1 cellular context compared by ENCODE assay signal in genomic region chr1:44949286-44949685, GRCh38.
TF ChIP-seq lines count a peak whose summit lies in the region.

No MANE protein-coding gene starts in this region.

TF ChIP-seq in HepG2, 621 proteins besides CTCF, POLR2A, EP300 and RAD21 (continued from another document):
- TF ChIP-seq BCL6 (CRISPR knock-in tag; IDR thresholded peaks at IDR 0.05) = peak; percentile 75
- TF ChIP-seq, protein P1, sequence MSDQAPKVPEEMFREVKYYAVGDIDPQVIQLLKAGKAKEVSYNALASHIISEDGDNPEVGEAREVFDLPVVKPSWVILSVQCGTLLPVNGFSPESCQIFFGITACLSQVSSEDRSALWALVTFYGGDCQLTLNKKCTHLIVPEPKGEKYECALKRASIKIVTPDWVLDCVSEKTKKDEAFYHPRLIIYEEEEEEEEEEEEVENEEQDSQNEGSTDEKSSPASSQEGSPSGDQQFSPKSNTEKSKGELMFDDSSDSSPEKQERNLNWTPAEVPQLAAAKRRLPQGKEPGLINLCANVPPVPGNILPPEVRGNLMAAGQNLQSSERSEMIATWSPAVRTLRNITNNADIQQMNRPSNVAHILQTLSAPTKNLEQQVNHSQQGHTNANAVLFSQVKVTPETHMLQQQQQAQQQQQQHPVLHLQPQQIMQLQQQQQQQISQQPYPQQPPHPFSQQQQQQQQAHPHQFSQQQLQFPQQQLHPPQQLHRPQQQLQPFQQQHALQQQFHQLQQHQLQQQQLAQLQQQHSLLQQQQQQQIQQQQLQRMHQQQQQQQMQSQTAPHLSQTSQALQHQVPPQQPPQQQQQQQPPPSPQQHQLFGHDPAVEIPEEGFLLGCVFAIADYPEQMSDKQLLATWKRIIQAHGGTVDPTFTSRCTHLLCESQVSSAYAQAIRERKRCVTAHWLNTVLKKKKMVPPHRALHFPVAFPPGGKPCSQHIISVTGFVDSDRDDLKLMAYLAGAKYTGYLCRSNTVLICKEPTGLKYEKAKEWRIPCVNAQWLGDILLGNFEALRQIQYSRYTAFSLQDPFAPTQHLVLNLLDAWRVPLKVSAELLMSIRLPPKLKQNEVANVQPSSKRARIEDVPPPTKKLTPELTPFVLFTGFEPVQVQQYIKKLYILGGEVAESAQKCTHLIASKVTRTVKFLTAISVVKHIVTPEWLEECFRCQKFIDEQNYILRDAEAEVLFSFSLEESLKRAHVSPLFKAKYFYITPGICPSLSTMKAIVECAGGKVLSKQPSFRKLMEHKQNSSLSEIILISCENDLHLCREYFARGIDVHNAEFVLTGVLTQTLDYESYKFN (CRISPR knock-in tag; conservative IDR thresholded peaks at IDR 0.05) = peak; percentile 80
- TF ChIP-seq ZNF7 (CRISPR knock-in tag; IDR thresholded peaks at IDR 0.05) = no peak
- peak; percentile 45; the same call in 1 of the 2 replicates for TF ChIP-seq TCF7L2 (IDR thresholded peaks at IDR 0.05; ENCODE audit: low read depth, low read length)
- peak; percentile 80; the same call in 1 of the 2 replicates for TF ChIP-seq ISL2 (CRISPR knock-in tag; IDR thresholded peaks at IDR 0.05)
- TF ChIP-seq ERF (CRISPR knock-in tag; IDR thresholded peaks at IDR 0.05) = no peak
- TF ChIP-seq RXRB (CRISPR knock-in tag; IDR thresholded peaks at IDR 0.05; ENCODE audit: borderline replicate concordance) = peak; percentile 21; the same call in 1 of the 2 replicates
- peak; percentile 62 for TF ChIP-seq NCOA2 (CRISPR knock-in tag; IDR thresholded peaks at IDR 0.05)
- no peak for TF ChIP-seq ZNF562 (CRISPR knock-in tag; IDR thresholded peaks at IDR 0.05; ENCODE audit: borderline replicate concordance)
- no peak for TF ChIP-seq BRCA1 (CRISPR knock-in tag; IDR thresholded peaks at IDR 0.05)
- no peak for TF ChIP-seq ATM (IDR thresholded peaks at IDR 0.05; ENCODE audit: borderline replicate concordance)
- no peak for TF ChIP-seq CHD4 (IDR thresholded peaks at IDR 0.05; ENCODE audit: borderline replicate concordance, low read length)
- TF ChIP-seq ONECUT2 (CRISPR knock-in tag; IDR thresholded peaks at IDR 0.05) = 0 out of 2 replicates have a peak, but pooled peaks have one; percentile 15
- TF ChIP-seq ZBTB20 (CRISPR knock-in tag; IDR thresholded peaks at IDR 0.05; ENCODE audit: borderline replicate concordance, low read depth) = peak; percentile 28; the same call in 1 of the 2 replicates
- no peak for TF ChIP-seq CEBPG (CRISPR knock-in tag; IDR thresholded peaks at IDR 0.05)
- TF ChIP-seq CREB1 (IDR thresholded peaks at IDR 0.05) = no peak
- TF ChIP-seq CREB1 (CRISPR knock-in tag; IDR thresholded peaks at IDR 0.05) = peak; percentile 52; the same call in 1 of the 2 replicates
- TF ChIP-seq ELF1 (CRISPR knock-in tag; IDR thresholded peaks at IDR 0.05) = no peak
- no peak for TF ChIP-seq SATB2 (CRISPR knock-in tag; IDR thresholded peaks at IDR 0.05)
- TF ChIP-seq ZNF362 (CRISPR knock-in tag; IDR thresholded peaks at IDR 0.05; ENCODE audit: borderline replicate concordance) = peak; percentile 34; the same call in 1 of the 2 replicates
- TF ChIP-seq, protein P2, sequence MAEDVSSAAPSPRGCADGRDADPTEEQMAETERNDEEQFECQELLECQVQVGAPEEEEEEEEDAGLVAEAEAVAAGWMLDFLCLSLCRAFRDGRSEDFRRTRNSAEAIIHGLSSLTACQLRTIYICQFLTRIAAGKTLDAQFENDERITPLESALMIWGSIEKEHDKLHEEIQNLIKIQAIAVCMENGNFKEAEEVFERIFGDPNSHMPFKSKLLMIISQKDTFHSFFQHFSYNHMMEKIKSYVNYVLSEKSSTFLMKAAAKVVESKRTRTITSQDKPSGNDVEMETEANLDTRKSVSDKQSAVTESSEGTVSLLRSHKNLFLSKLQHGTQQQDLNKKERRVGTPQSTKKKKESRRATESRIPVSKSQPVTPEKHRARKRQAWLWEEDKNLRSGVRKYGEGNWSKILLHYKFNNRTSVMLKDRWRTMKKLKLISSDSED (CRISPR knock-in tag; IDR thresholded peaks at IDR 0.05) = no peak
- TF ChIP-seq SAP130 (CRISPR knock-in tag; IDR thresholded peaks at IDR 0.05; ENCODE audit: low read depth) = peak; percentile 25; the same call in 1 of the 2 replicates
- TF ChIP-seq NFE2L2 (IDR thresholded peaks at IDR 0.05; ENCODE audit: low read length) = no peak
- TF ChIP-seq HOXA9 (CRISPR knock-in tag; IDR thresholded peaks at IDR 0.05; ENCODE audit: borderline replicate concordance) = no peak
- peak; percentile 39; the same call in 1 of the 2 replicates for TF ChIP-seq TBX3 (IDR thresholded peaks at IDR 0.05; ENCODE audit: borderline replicate concordance)
- peak; percentile 38; the same call in 1 of the 2 replicates for TF ChIP-seq GATA4 (IDR thresholded peaks at IDR 0.05; ENCODE audit: borderline replicate concordance, low read depth)
- peak; percentile 51; the same call in 1 of the 2 replicates for TF ChIP-seq HNF4G (IDR thresholded peaks at IDR 0.05; ENCODE audit: borderline replicate concordance, low read depth, low read length)
- TF ChIP-seq HNF4G (CRISPR knock-in tag; IDR thresholded peaks at IDR 0.05; ENCODE audit: borderline replicate concordance, low read depth) = no peak
- TF ChIP-seq ZSCAN21 (CRISPR knock-in tag; IDR thresholded peaks at IDR 0.05; ENCODE audit: borderline replicate concordance) = no peak
- TF ChIP-seq ARID3A (IDR thresholded peaks at IDR 0.05; ENCODE audit: low read depth, low read length) = peak; percentile 88
- peak; percentile 57 for TF ChIP-seq PPARG (CRISPR knock-in tag; conservative IDR thresholded peaks at IDR 0.05)
- TF ChIP-seq, protein P3, sequence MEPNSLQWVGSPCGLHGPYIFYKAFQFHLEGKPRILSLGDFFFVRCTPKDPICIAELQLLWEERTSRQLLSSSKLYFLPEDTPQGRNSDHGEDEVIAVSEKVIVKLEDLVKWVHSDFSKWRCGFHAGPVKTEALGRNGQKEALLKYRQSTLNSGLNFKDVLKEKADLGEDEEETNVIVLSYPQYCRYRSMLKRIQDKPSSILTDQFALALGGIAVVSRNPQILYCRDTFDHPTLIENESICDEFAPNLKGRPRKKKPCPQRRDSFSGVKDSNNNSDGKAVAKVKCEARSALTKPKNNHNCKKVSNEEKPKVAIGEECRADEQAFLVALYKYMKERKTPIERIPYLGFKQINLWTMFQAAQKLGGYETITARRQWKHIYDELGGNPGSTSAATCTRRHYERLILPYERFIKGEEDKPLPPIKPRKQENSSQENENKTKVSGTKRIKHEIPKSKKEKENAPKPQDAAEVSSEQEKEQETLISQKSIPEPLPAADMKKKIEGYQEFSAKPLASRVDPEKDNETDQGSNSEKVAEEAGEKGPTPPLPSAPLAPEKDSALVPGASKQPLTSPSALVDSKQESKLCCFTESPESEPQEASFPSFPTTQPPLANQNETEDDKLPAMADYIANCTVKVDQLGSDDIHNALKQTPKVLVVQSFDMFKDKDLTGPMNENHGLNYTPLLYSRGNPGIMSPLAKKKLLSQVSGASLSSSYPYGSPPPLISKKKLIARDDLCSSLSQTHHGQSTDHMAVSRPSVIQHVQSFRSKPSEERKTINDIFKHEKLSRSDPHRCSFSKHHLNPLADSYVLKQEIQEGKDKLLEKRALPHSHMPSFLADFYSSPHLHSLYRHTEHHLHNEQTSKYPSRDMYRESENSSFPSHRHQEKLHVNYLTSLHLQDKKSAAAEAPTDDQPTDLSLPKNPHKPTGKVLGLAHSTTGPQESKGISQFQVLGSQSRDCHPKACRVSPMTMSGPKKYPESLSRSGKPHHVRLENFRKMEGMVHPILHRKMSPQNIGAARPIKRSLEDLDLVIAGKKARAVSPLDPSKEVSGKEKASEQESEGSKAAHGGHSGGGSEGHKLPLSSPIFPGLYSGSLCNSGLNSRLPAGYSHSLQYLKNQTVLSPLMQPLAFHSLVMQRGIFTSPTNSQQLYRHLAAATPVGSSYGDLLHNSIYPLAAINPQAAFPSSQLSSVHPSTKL (CRISPR knock-in tag; IDR thresholded peaks at IDR 0.05) = peak; percentile 17; the same call in 1 of the 2 replicates
- no peak for TF ChIP-seq ZNF607 (CRISPR knock-in tag; IDR thresholded peaks at IDR 0.05; ENCODE audit: borderline replicate concordance)
- peak; percentile 95 for TF ChIP-seq MIXL1 (CRISPR knock-in tag; IDR thresholded peaks at IDR 0.05)
- no peak for TF ChIP-seq MBD4 (IDR thresholded peaks at IDR 0.05; ENCODE audit: borderline replicate concordance, low read length)
- 0 out of 2 replicates have a peak, but pooled peaks have one; percentile 14 for TF ChIP-seq NR2F6 (IDR thresholded peaks at IDR 0.05)
- 0 out of 2 replicates have a peak, but pooled peaks have one; percentile 5 for TF ChIP-seq NR2F6 (CRISPR knock-in tag; IDR thresholded peaks at IDR 0.05)
- TF ChIP-seq THRA (CRISPR knock-in tag; IDR thresholded peaks at IDR 0.05; ENCODE audit: borderline replicate concordance) = 0 out of 2 replicates have a peak, but pooled peaks have one; percentile 1
